Comparison of ENCODE assay signal across 1 cellular context in the genomic region with DNA sequence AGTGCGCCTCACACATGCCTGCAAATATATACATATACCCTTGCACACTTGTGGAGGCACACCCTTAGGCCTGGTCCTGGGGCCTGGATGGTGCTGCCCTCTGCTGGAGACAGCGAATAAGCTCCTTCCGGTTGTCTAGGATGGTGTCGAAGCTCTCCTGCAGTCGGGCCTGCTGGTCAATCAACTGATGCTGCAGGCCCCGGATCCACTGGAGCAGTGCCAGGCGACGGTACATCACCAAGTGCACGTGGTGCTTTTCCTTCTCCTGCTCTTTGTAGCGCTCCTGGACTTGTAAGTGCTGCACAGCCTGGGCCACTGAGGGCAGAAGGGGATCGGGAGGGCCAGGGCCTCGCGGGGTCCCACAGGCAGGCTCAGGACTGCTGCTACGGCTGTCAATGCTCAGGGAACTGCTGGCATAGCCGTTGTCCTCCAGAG.
TF ChIP-seq lines count a peak whose summit lies in the region.

No MANE protein-coding gene starts in this region.

TF ChIP-seq in HepG2, 621 proteins besides CTCF, POLR2A, EP300 and RAD21 (continued from another document and continues in another):
- TF ChIP-seq, protein P1, sequence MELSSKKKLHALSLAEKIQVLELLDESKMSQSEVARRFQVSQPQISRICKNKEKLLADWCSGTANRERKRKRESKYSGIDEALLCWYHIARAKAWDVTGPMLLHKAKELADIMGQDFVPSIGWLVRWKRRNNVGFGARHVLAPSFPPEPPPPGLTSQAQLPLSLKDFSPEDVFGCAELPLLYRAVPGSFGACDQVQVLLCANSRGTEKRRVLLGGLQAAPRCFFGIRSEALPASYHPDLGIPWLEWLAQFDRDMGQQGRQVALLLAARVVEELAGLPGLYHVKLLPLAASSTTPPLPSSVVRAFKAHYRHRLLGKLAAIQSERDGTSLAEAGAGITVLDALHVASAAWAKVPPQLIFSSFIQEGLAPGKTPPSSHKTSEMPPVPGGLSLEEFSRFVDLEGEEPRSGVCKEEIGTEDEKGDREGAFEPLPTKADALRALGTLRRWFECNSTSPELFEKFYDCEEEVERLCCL (CRISPR knock-in tag; IDR thresholded peaks at IDR 0.05; ENCODE audit: borderline replicate concordance) = no peak
- TF ChIP-seq NFKB2 (CRISPR knock-in tag; IDR thresholded peaks at IDR 0.05; ENCODE audit: borderline replicate concordance) (peak; percentile 30; the same call in 1 of the 2 replicates), PLRG1 (conservative IDR thresholded peaks at IDR 0.05) (no peak), FOSL2 (CRISPR knock-in tag; IDR thresholded peaks at IDR 0.05) (no peak), SIX1 (CRISPR knock-in tag; IDR thresholded peaks at IDR 0.05; ENCODE audit: borderline replicate concordance) (no peak), NRL (CRISPR knock-in tag; IDR thresholded peaks at IDR 0.05; ENCODE audit: borderline replicate concordance) (no peak), HOXD1 (CRISPR knock-in tag; IDR thresholded peaks at IDR 0.05) (no peak), ETV5 (CRISPR knock-in tag; IDR thresholded peaks at IDR 0.05; ENCODE audit: borderline replicate concordance) (peak; percentile 96), MTA3 (CRISPR knock-in tag; IDR thresholded peaks at IDR 0.05) (no peak), PCBP2 (optimal IDR thresholded peaks at IDR 0.05; ENCODE audit: low read depth, low read length, poor library complexity, severe bottlenecking) (no peak), SP140L (CRISPR knock-in tag; IDR thresholded peaks at IDR 0.05; ENCODE audit: borderline replicate concordance) (no peak), MEF2D (CRISPR knock-in tag; IDR thresholded peaks at IDR 0.05) (0 out of 2 replicates have a peak, but pooled peaks have one; percentile 14), PHF5A (CRISPR knock-in tag; IDR thresholded peaks at IDR 0.05; ENCODE audit: low read depth, unreplicated experiment) (no peak), ZNF224 (CRISPR knock-in tag; IDR thresholded peaks at IDR 0.05) (no peak), ZNF780A (CRISPR knock-in tag; IDR thresholded peaks at IDR 0.05) (no peak), ZNF33B (CRISPR knock-in tag; IDR thresholded peaks at IDR 0.05) (no peak), KDM5A (IDR thresholded peaks at IDR 0.05; ENCODE audit: borderline replicate concordance, low read length) (no peak), ZBTB42 (CRISPR knock-in tag; IDR thresholded peaks at IDR 0.05) (no peak), THYN1 (CRISPR knock-in tag; IDR thresholded peaks at IDR 0.05; ENCODE audit: borderline replicate concordance, low read depth) (no peak), NFYB (CRISPR knock-in tag; IDR thresholded peaks at IDR 0.05) (no peak; the same call in 1 of the 2 replicates), ZNF432 (CRISPR knock-in tag; IDR thresholded peaks at IDR 0.05; ENCODE audit: borderline replicate concordance) (no peak), U2AF1 (optimal IDR thresholded peaks at IDR 0.05; ENCODE audit: low read depth, low read length) (no peak), GATAD2A (CRISPR knock-in tag; IDR thresholded peaks at IDR 0.05) (no peak), SMC3 (IDR thresholded peaks at IDR 0.05; ENCODE audit: low read length) (peak; percentile 63), ZNF607 (CRISPR knock-in tag; IDR thresholded peaks at IDR 0.05; ENCODE audit: borderline replicate concordance) (no peak), JDP2 (CRISPR knock-in tag; IDR thresholded peaks at IDR 0.05; ENCODE audit: borderline replicate concordance) (no peak), ZNF383 (CRISPR knock-in tag; IDR thresholded peaks at IDR 0.05; ENCODE audit: borderline replicate concordance) (no peak), SMAD9 (CRISPR knock-in tag; IDR thresholded peaks at IDR 0.05) (no peak), CREM (IDR thresholded peaks at IDR 0.05) (no peak), CREM (CRISPR knock-in tag; IDR thresholded peaks at IDR 0.05) (no peak), ZNF282 (IDR thresholded peaks at IDR 0.05; ENCODE audit: partially characterized antibody) (no peak), ZNF251 (CRISPR knock-in tag; IDR thresholded peaks at IDR 0.05) (no peak), SYNCRIP (IDR thresholded peaks at IDR 0.05; ENCODE audit: insufficient read depth, low read depth, low read length) (no peak), KLF12 (CRISPR knock-in tag; IDR thresholded peaks at IDR 0.05; ENCODE audit: borderline replicate concordance) (no peak), ZNF124 (CRISPR knock-in tag; IDR thresholded peaks at IDR 0.05) (no peak), ZNF260 (CRISPR knock-in tag; IDR thresholded peaks at IDR 0.05; ENCODE audit: borderline replicate concordance, low read depth) (no peak), THAP11 (CRISPR knock-in tag; IDR thresholded peaks at IDR 0.05) (peak; percentile 32; the same call in 1 of the 2 replicates), SOX13 (IDR thresholded peaks at IDR 0.05) (no peak), SOX13 (CRISPR knock-in tag; conservative IDR thresholded peaks at IDR 0.05 in 1 of 2, IDR thresholded peaks at IDR 0.05 in 1 of 2) (no peak), ZNF768 (CRISPR knock-in tag; IDR thresholded peaks at IDR 0.05) (no peak; the same call in 1 of the 2 replicates), MIXL1 (CRISPR knock-in tag; IDR thresholded peaks at IDR 0.05) (no peak), HNF4A (CRISPR knock-in tag; IDR thresholded peaks at IDR 0.05) (no peak)
- TF ChIP-seq, protein P2, sequence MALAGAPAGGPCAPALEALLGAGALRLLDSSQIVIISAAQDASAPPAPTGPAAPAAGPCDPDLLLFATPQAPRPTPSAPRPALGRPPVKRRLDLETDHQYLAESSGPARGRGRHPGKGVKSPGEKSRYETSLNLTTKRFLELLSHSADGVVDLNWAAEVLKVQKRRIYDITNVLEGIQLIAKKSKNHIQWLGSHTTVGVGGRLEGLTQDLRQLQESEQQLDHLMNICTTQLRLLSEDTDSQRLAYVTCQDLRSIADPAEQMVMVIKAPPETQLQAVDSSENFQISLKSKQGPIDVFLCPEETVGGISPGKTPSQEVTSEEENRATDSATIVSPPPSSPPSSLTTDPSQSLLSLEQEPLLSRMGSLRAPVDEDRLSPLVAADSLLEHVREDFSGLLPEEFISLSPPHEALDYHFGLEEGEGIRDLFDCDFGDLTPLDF (CRISPR knock-in tag; IDR thresholded peaks at IDR 0.05) = no peak
- TF ChIP-seq, protein P3, sequence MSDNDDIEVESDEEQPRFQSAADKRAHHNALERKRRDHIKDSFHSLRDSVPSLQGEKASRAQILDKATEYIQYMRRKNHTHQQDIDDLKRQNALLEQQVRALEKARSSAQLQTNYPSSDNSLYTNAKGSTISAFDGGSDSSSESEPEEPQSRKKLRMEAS (IDR thresholded peaks at IDR 0.05) = no peak; the same call in 1 of the 2 replicates
- TF ChIP-seq, protein P4, sequence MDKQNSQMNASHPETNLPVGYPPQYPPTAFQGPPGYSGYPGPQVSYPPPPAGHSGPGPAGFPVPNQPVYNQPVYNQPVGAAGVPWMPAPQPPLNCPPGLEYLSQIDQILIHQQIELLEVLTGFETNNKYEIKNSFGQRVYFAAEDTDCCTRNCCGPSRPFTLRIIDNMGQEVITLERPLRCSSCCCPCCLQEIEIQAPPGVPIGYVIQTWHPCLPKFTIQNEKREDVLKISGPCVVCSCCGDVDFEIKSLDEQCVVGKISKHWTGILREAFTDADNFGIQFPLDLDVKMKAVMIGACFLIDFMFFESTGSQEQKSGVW (CRISPR knock-in tag; IDR thresholded peaks at IDR 0.05; ENCODE audit: borderline replicate concordance) = no peak
- TF ChIP-seq, protein P5, sequence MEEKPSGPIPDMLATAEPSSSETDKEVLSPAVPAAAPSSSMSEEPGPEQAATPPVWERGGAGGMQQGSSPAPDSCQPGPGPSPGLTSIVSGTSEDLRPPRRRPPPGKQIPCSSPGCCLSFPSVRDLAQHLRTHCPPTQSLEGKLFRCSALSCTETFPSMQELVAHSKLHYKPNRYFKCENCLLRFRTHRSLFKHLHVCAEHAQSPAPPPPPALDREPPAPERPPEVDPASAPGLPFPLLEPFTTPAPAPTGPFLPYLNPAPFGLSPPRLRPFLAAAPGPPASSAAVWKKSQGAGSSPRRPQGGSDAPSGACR (CRISPR knock-in tag; IDR thresholded peaks at IDR 0.05) = no peak
- TF ChIP-seq, protein P6, sequence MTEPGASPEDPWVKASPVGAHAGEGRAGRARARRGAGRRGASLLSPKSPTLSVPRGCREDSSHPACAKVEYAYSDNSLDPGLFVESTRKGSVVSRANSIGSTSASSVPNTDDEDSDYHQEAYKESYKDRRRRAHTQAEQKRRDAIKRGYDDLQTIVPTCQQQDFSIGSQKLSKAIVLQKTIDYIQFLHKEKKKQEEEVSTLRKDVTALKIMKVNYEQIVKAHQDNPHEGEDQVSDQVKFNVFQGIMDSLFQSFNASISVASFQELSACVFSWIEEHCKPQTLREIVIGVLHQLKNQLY (CRISPR knock-in tag; IDR thresholded peaks at IDR 0.05) = no peak
- TF ChIP-seq, protein P7, sequence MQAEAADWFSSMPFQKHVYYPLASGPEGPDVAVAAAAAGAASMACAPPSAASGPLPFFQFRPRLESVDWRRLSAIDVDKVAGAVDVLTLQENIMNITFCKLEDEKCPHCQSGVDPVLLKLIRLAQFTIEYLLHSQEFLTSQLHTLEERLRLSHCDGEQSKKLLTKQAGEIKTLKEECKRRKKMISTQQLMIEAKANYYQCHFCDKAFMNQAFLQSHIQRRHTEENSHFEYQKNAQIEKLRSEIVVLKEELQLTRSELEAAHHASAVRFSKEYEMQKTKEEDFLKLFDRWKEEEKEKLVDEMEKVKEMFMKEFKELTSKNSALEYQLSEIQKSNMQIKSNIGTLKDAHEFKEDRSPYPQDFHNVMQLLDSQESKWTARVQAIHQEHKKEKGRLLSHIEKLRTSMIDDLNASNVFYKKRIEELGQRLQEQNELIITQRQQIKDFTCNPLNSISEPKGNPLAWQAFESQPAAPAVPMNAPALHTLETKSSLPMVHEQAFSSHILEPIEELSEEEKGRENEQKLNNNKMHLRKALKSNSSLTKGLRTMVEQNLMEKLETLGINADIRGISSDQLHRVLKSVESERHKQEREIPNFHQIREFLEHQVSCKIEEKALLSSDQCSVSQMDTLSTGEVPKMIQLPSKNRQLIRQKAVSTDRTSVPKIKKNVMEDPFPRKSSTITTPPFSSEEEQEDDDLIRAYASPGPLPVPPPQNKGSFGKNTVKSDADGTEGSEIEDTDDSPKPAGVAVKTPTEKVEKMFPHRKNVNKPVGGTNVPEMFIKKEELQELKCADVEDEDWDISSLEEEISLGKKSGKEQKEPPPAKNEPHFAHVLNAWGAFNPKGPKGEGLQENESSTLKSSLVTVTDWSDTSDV (CRISPR knock-in tag; IDR thresholded peaks at IDR 0.05) = no peak
- TF ChIP-seq, protein P8, sequence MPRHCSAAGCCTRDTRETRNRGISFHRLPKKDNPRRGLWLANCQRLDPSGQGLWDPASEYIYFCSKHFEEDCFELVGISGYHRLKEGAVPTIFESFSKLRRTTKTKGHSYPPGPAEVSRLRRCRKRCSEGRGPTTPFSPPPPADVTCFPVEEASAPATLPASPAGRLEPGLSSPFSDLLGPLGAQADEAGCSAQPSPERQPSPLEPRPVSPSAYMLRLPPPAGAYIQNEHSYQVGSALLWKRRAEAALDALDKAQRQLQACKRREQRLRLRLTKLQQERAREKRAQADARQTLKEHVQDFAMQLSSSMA (CRISPR knock-in tag; IDR thresholded peaks at IDR 0.05) = no peak
- TF ChIP-seq, protein P9, sequence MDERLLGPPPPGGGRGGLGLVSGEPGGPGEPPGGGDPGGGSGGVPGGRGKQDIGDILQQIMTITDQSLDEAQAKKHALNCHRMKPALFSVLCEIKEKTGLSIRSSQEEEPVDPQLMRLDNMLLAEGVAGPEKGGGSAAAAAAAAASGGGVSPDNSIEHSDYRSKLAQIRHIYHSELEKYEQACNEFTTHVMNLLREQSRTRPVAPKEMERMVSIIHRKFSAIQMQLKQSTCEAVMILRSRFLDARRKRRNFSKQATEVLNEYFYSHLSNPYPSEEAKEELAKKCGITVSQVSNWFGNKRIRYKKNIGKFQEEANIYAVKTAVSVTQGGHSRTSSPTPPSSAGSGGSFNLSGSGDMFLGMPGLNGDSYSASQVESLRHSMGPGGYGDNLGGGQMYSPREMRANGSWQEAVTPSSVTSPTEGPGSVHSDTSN (CRISPR knock-in tag; IDR thresholded peaks at IDR 0.05) = no peak
- TF ChIP-seq, protein P10, sequence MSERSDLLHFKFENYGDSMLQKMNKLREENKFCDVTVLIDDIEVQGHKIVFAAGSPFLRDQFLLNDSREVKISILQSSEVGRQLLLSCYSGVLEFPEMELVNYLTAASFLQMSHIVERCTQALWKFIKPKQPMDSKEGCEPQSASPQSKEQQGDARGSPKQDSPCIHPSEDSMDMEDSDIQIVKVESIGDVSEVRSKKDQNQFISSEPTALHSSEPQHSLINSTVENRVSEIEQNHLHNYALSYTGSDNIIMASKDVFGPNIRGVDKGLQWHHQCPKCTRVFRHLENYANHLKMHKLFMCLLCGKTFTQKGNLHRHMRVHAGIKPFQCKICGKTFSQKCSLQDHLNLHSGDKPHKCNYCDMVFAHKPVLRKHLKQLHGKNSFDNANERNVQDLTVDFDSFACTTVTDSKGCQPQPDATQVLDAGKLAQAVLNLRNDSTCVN (CRISPR knock-in tag; IDR thresholded peaks at IDR 0.05; ENCODE audit: borderline replicate concordance) = no peak
- TF ChIP-seq, protein P11, sequence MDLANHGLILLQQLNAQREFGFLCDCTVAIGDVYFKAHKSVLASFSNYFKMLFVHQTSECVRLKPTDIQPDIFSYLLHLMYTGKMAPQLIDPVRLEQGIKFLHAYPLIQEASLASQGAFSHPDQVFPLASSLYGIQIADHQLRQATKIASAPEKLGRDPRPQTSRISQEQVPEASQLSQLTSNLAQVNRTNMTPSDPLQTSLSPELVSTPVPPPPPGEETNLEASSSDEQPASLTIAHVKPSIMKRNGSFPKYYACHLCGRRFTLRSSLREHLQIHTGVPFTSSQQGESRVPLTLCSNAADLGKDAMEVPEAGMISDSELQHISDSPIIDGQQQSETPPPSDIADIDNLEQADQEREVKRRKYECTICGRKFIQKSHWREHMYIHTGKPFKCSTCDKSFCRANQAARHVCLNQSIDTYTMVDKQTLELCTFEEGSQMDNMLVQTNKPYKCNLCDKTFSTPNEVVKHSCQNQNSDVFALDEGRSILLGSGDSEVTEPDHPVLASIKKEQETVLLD (CRISPR knock-in tag; IDR thresholded peaks at IDR 0.05; ENCODE audit: low read depth) = no peak
- TF ChIP-seq, protein P12, sequence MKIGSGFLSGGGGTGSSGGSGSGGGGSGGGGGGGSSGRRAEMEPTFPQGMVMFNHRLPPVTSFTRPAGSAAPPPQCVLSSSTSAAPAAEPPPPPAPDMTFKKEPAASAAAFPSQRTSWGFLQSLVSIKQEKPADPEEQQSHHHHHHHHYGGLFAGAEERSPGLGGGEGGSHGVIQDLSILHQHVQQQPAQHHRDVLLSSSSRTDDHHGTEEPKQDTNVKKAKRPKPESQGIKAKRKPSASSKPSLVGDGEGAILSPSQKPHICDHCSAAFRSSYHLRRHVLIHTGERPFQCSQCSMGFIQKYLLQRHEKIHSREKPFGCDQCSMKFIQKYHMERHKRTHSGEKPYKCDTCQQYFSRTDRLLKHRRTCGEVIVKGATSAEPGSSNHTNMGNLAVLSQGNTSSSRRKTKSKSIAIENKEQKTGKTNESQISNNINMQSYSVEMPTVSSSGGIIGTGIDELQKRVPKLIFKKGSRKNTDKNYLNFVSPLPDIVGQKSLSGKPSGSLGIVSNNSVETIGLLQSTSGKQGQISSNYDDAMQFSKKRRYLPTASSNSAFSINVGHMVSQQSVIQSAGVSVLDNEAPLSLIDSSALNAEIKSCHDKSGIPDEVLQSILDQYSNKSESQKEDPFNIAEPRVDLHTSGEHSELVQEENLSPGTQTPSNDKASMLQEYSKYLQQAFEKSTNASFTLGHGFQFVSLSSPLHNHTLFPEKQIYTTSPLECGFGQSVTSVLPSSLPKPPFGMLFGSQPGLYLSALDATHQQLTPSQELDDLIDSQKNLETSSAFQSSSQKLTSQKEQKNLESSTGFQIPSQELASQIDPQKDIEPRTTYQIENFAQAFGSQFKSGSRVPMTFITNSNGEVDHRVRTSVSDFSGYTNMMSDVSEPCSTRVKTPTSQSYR (CRISPR knock-in tag; IDR thresholded peaks at IDR 0.05; ENCODE audit: borderline replicate concordance) = no peak
